In the genomic region with DNA sequence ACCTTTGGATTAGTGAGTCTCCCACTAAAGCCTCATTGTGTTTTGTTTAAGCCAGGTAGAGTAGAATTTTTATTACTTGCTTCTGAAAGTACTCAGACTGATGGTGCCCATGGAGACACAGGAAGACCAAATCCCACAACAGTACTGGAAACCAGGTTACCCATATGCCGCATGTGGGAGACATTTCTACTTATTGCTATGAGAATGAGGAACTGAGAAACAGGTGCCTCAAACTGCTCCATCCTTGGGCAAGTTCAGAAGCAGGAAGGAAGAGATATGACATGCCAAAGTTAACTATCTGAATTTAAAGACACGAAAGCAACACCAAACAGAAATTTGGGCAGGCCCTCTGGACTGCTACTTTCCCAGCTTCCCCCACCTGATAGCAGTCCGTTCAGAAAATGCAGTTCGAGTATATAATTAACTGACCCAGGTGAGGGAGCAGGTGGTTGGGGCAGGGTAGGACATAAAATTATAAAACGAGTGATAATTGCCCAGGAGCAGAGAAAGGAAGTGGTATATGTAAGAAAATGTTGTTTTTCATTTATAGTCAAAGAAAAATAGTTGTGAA, we compare ENCODE assay signal across 12 cellular contexts.
A peak's percentile ranks its signal among the peaks of the same experiment; 100 is the strongest.
DNase-seq lines count a peak whose midpoint lies in the region; ATAC-seq and TF ChIP-seq lines count a peak whose summit lies in the region.
"Had no signal": no experiment of that assay in that cellular context is flagged by ENCODE, and none has a peak within 500 bp of the region (broad histone marks: within the 10 kb centered on the region; RNA-seq: fewer than 3 reads in every experiment).

No MANE protein-coding gene starts in this region.

- H3K27me3 ChIP-seq in MM.1S (replicated peaks; ENCODE audit: insufficient read depth, low read length), result no peaks in the 10 kb centered on the region
- H3K27me3 ChIP-seq: hepatocyte had no signal

- peak overlapping the region; percentile 89 for H3K27ac ChIP-seq in MM.1S (ENCODE audit: low read length)
- H3K27ac ChIP-seq: hepatocyte had no signal

- no peaks in the 10 kb centered on the region for H3K9me3 ChIP-seq in MM.1S (replicated peaks; ENCODE audit: insufficient read depth, low read length)

- H3K79me2 ChIP-seq in MM.1S (ENCODE audit: low read length), result no peaks in the 10 kb centered on the region
- H3K79me2 ChIP-seq: hepatocyte had no signal

- H3K9ac ChIP-seq in MM.1S (ENCODE audit: low read length), result peak overlapping the region; percentile 45

- H2AFZ ChIP-seq in MM.1S (ENCODE audit: low read length), result no peak overlapping the region
- H2AFZ ChIP-seq: hepatocyte had no signal

- H3K4me3 ChIP-seq in GM12864 (ENCODE audit: low read depth, low read length), result no peak overlapping the region
- no peak overlapping the region; the same call in 1 of the 2 replicates for H3K4me3 ChIP-seq in MM.1S (ENCODE audit: low read length)
- H3K4me3 ChIP-seq: hepatocyte had no signal

- no peaks in the 10 kb centered on the region for H3K9me2 ChIP-seq in MM.1S (replicated peaks; ENCODE audit: insufficient read depth, low read length)

- TF ChIP-seq CTCF in GM12864 (IDR thresholded peaks at IDR 0.05; ENCODE audit: low read depth, low read length, missing control alignments) (no peak), MM.1S (IDR thresholded peaks at IDR 0.05; ENCODE audit: low read length) (no peak)

- no peaks in the 10 kb centered on the region for H3K36me3 ChIP-seq in MM.1S (replicated peaks; ENCODE audit: insufficient read depth, low read length)

- H3F3A ChIP-seq in MM.1S (ENCODE audit: insufficient read depth, low read length), result peaks cover 40% of the 10 kb centered on the region

- peak; percentile 94 for ATAC-seq in GM19452 (IDR thresholded peaks at IDR 0.05; ENCODE audit: unreplicated experiment)
- peak; percentile 98 for ATAC-seq in HG02970 (IDR thresholded peaks at IDR 0.05; ENCODE audit: low FRiP score, unreplicated experiment)

- no peaks in the 10 kb centered on the region for H4K20me1 ChIP-seq in MM.1S (ENCODE audit: insufficient read depth, low read length)

- DNase-seq in GM12864 (ENCODE audit: low read depth) (peak; percentile 63), MM.1S (peak; percentile 88), NCI-H2081 treated with DMSO at 0.1 percent for 48 hours (lab: John Stamatoyannopoulos, UW) (no peak), dedifferentiated amniotic fluid mesenchymal stem cell (ENCODE audit: extremely low spot score) (no peak), nucleus accumbens (lab: John Stamatoyannopoulos, UW) (no peak), NCI-H748 treated with DMSO at 0.1 percent for 48 hours (lab: John Stamatoyannopoulos, UW) (no peak)
- DNase-seq: activated naive CD4-positive, alpha-beta T cell; cortex of kidney; NCI-H524 had no signal

- H3K4me1 ChIP-seq in MM.1S (ENCODE audit: low read length), result peaks cover 63% of the 10 kb centered on the region

- H3K4me2 ChIP-seq in MM.1S (ENCODE audit: low read depth, low read length), result peak overlapping the region; percentile 59
- H3K4me2 ChIP-seq: hepatocyte had no signal

Comparison
In these comparisons a context has a peak if more than half of its experiments do, and no peak if none do; other contexts are left out.
1. DNase-seq: peak in GM12864 (single experiment) and MM.1S (single experiment); none in NCI-H2081 treated with DMSO at 0.1 percent for 48 hours (single experiment), dedifferentiated amniotic fluid mesenchymal stem cell (single experiment), nucleus accumbens (0 of 56) and NCI-H748 treated with DMSO at 0.1 percent for 48 hours (single experiment).